ENCODE assay signal across 7 cellular contexts in genomic region chr1:120109180-120109579, GRCh38. TPM values are rescaled to one million over a fixed set of nuclear protein-coding genes. Genes with fewer than 3 reads are reported as not detected.
DNase-seq lines count a peak whose midpoint lies in the region; ATAC-seq, FAIRE-seq and TF ChIP-seq lines count a peak whose summit lies in the region.
"Not testable (repeated sequence)": the region's sequence is repeated elsewhere in the genome, so short reads cannot be mapped to it uniquely, and the experiment has no call there.

No MANE protein-coding gene starts in this region.

- ATAC-seq in GM18868 (IDR thresholded peaks at IDR 0.05; ENCODE audit: unreplicated experiment) (peak; percentile 54), memory B cell (ENCODE audit: low read depth) (peak; percentile 77)
- peak; percentile 61 for ATAC-seq in stimulated activated memory B cell treated with anti-CD40 and anti-IgM and Interleukin-4, amounts not matched to agents 10 μg/mL and 1 μg/mL and 100 μg/mL, for 72 hours

- not testable (repeated sequence) for H3K9me3 ChIP-seq in OCI-LY3 (ENCODE audit: insufficient read depth, low read length); Peyer's patch

- not testable (repeated sequence) for H3K27ac ChIP-seq in OCI-LY3 (ENCODE audit: low read length)
- H3K27ac ChIP-seq in Peyer's patch = peak overlapping the region in 1 of 4 donors; percentile 49

- H4K20me1 ChIP-seq in OCI-LY3 (ENCODE audit: insufficient read depth, low read length) = not testable (repeated sequence)

- H2AFZ ChIP-seq in OCI-LY3 (ENCODE audit: low read depth, low read length) = not testable (repeated sequence)

- not testable (repeated sequence) for H3K36me3 ChIP-seq in OCI-LY3 (replicated peaks; ENCODE audit: low read depth, low read length); Peyer's patch

- H3K9ac ChIP-seq in OCI-LY3 (ENCODE audit: low read length) = not testable (repeated sequence)

- H3K4me1 ChIP-seq in OCI-LY3 (ENCODE audit: low read length); Peyer's patch: not testable (repeated sequence)

- FAIRE-seq in GM12891 (lab: Jason Lieb, UNC) = peak; percentile 9

- H3K4me3 ChIP-seq in OCI-LY3 (ENCODE audit: low read length); Peyer's patch: not testable (repeated sequence)

- not testable (repeated sequence) for H3K79me2 ChIP-seq in OCI-LY3 (ENCODE audit: low read length)

- not testable (repeated sequence) for TF ChIP-seq POLR2A in GM12891 (IDR thresholded peaks at IDR 0.05; ENCODE audit: low read depth, low read length); Peyer's patch (IDR thresholded peaks at IDR 0.05)

- peak overlapping the region; percentile 22; the same call in 1 of the 2 replicates for H3K4me2 ChIP-seq in OCI-LY3 (ENCODE audit: low read length)

- not testable (repeated sequence) for TF ChIP-seq CTCF in OCI-LY3 (IDR thresholded peaks at IDR 0.05; ENCODE audit: low read depth, low read length); Peyer's patch (IDR thresholded peaks at IDR 0.05)

- not testable (repeated sequence) for H3K36me3 Mint-ChIP-seq in IgD-negative memory B cell; memory B cell; stimulated activated memory B cell treated with anti-CD40 and anti-IgM and Interleukin-4, amounts not matched to agents 10 μg/mL and 1 μg/mL and 100 μg/mL, for 72 hours

- H3K27me3 Mint-ChIP-seq in IgD-negative memory B cell; memory B cell; stimulated activated memory B cell treated with anti-CD40 and anti-IgM and Interleukin-4, amounts not matched to agents 10 μg/mL and 1 μg/mL and 100 μg/mL, for 72 hours: not testable (repeated sequence)

- H3K27ac Mint-ChIP-seq in IgD-negative memory B cell (peak overlapping the region; percentile 81 to 89 (median 85)), memory B cell (peak overlapping the region; percentile 82)
- H3K27ac Mint-ChIP-seq in stimulated activated memory B cell treated with anti-CD40 and anti-IgM and Interleukin-4, amounts not matched to agents 10 μg/mL and 1 μg/mL and 100 μg/mL, for 72 hours = peak overlapping the region; percentile 49

- peak overlapping the region; percentile 52 to 80 (median 71) for H3K4me3 Mint-ChIP-seq in IgD-negative memory B cell
- H3K4me3 Mint-ChIP-seq in memory B cell = peak overlapping the region; percentile 77
- H3K4me3 Mint-ChIP-seq in stimulated activated memory B cell treated with anti-CD40 and anti-IgM and Interleukin-4, amounts not matched to agents 10 μg/mL and 1 μg/mL and 100 μg/mL, for 72 hours = peak overlapping the region; percentile 38

- DNase-seq in GM12891 (ENCODE audit: insufficient read length, low spot score); memory B cell (ENCODE audit: low spot score in 2 of 2): not testable (repeated sequence)
- DNase-seq in Peyer's patch = peak in 2 of 3 donors; percentile 17 to 49

- not testable (repeated sequence) for H3K9me3 Mint-ChIP-seq in IgD-negative memory B cell; memory B cell; stimulated activated memory B cell treated with anti-CD40 and anti-IgM and Interleukin-4, amounts not matched to agents 10 μg/mL and 1 μg/mL and 100 μg/mL, for 72 hours

- H3K27me3 ChIP-seq in OCI-LY3 (ENCODE audit: low read depth, low read length); Peyer's patch: not testable (repeated sequence)

- H3K4me1 Mint-ChIP-seq in IgD-negative memory B cell = peaks cover 9 to 14% (median 13%) of the 10 kb centered on the region in 3 donors
- H3K4me1 Mint-ChIP-seq in memory B cell = peaks cover 13% of the 10 kb centered on the region
- H3K4me1 Mint-ChIP-seq in stimulated activated memory B cell treated with anti-CD40 and anti-IgM and Interleukin-4, amounts not matched to agents 10 μg/mL and 1 μg/mL and 100 μg/mL, for 72 hours = peaks cover 13% of the 10 kb centered on the region

RNA-seq across cellular contexts. Expression of gene NOTCH2, which starts 39.7 kb away (rescaled TPM):
- 2.0 TPM for polyA plus RNA-seq in GM12891 (2012; ENCODE audit: low read depth, missing spikeins)
- 46.5 TPM for polyA plus RNA-seq in IgD-negative memory B cell
- total RNA-seq in Peyer's patch = 10 to 100 TPM; 35.5 to 47.6 (median 40.3) TPM
